Comparison of ENCODE assay signal across 16 cellular contexts in genomic region chr6:21829126-21829525, GRCh38.
DNase-seq lines count a peak whose midpoint lies in the region; ATAC-seq, FAIRE-seq and TF ChIP-seq lines count a peak whose summit lies in the region.
"Had no signal": no experiment of that assay in that cellular context is flagged by ENCODE, and none has a peak within 500 bp of the region (broad histone marks: within the 10 kb centered on the region; RNA-seq: fewer than 3 reads in every experiment).

No MANE protein-coding gene starts in this region.

- TF ChIP-seq CTCF in WTC11 (IDR thresholded peaks at IDR 0.05), result no peak
- no peak for TF ChIP-seq CTCF in esophagus squamous epithelium (IDR thresholded peaks at IDR 0.05)
- TF ChIP-seq CTCF in nephron (IDR thresholded peaks at IDR 0.05; ENCODE audit: unreplicated experiment in 3 of 3), result no peak

- no peak for FAIRE-seq in HTR-8/SVneo (lab: Jason Lieb, UNC)
- FAIRE-seq: A549, GM19239 had no signal

- no peaks in the 10 kb centered on the region for H3K4me1 ChIP-seq in esophagus squamous epithelium
- H3K4me1 ChIP-seq: BE2C had no signal

- H3K9me3 Mint-ChIP-seq in WTC11 (no peaks in the 10 kb centered on the region), nephron (no peaks in the 10 kb centered on the region)
- H3K9me3 Mint-ChIP-seq: CD8-positive, alpha-beta T cell; HFFc6 had no signal

- CTCF ChIA-PET in WTC11 (lab: Charles Lee), result interaction anchor here (0.8 to 1.0 kb wide), 2 partner anchors 16 to 55 kb away, joined by 3 to 5 read pairs; no protein-coding TSS in a partner anchor

- peak overlapping the region; percentile 87 for H3K27ac Mint-ChIP-seq in WTC11
- peak overlapping the region; percentile 42 to 62 (median 50) for H3K27ac Mint-ChIP-seq in nephron
- H3K27ac Mint-ChIP-seq: CD14-positive monocyte; CD8-positive, alpha-beta T cell; HFFc6 had no signal

- intact Hi-C loops in esophagus squamous epithelium (cut with DNase I), result no loop called here

- H3K9me3 ChIP-seq in esophagus squamous epithelium, result no peaks in the 10 kb centered on the region
- H3K9me3 ChIP-seq: A549, BE2C had no signal

- no peak for ATAC-seq in WTC11
- ATAC-seq in GM19463 (IDR thresholded peaks at IDR 0.05; ENCODE audit: unreplicated experiment), result no peak
- ATAC-seq: CD8-positive, alpha-beta T cell had no signal

- no peaks in the 10 kb centered on the region for H3K36me3 ChIP-seq in esophagus squamous epithelium
- H3K36me3 ChIP-seq: BE2C had no signal

- POLR2A ChIA-PET in WTC11 (lab: Charles Lee), result no interaction called here

- DNase-seq in WTC11 (ENCODE audit: low spot score), result no peak
- DNase-seq in esophagus squamous epithelium (lab: John Stamatoyannopoulos, UW), result no peak
- no peak for DNase-seq in HTR-8/SVneo (ENCODE audit: insufficient read length, low spot score)
- no peak for DNase-seq in activated CD8-positive, alpha-beta memory T cell treated with anti-CD3 and anti-CD28 coated beads, Interleukin-2, amount 50 U/mL, for 4 hours
- DNase-seq in SKM-1 treated with dmso at 0.1 percent for 144 hours (lab: John Stamatoyannopoulos, UW; ENCODE audit: unreplicated experiment), result no peak
- DNase-seq: BE2C; CD8-positive, alpha-beta T cell; GF-D8; HCEC 1CT; HFFc6; IMR-90 had no signal

- 64 to 67% methylated on average over 3 of the region's 3 CpGs for WGBS in esophagus squamous epithelium, 2 donors

- H3K27me3 Mint-ChIP-seq in WTC11 (ENCODE audit: low read depth), result no peaks in the 10 kb centered on the region
- H3K27me3 Mint-ChIP-seq in nephron (ENCODE audit: low read depth), result no peaks in the 10 kb centered on the region

- no peak overlapping the region for H3K4me3 ChIP-seq in esophagus squamous epithelium
- H3K4me3 ChIP-seq: A549 had no signal

- H3K4me3 Mint-ChIP-seq in WTC11 (no peak overlapping the region), nephron (no peak overlapping the region)
- H3K4me3 Mint-ChIP-seq: CD14-positive monocyte; CD8-positive, alpha-beta T cell; HFFc6 had no signal

- TF ChIP-seq POLR2A in esophagus squamous epithelium (IDR thresholded peaks at IDR 0.05), result no peak

- peaks cover 77% of the 10 kb centered on the region for H3K4me1 Mint-ChIP-seq in WTC11
- H3K4me1 Mint-ChIP-seq in nephron, result peaks cover 69% of the 10 kb centered on the region

- H3K36me3 Mint-ChIP-seq in WTC11 (no peaks in the 10 kb centered on the region), nephron (ENCODE audit: low read depth) (peaks cover 5% of the 10 kb centered on the region)
- H3K36me3 Mint-ChIP-seq: CD14-positive monocyte; CD8-positive, alpha-beta T cell had no signal

- peak overlapping the region in 3 of 4 donors; percentile 38 to 72 (median 70) for H3K27ac ChIP-seq in esophagus squamous epithelium
- H3K27ac ChIP-seq: A549 had no signal

- H3K27me3 ChIP-seq in esophagus squamous epithelium, result no peaks in the 10 kb centered on the region
- H3K27me3 ChIP-seq: BE2C had no signal

TF ChIP-seq in WTC11, 78 proteins besides CTCF, POLR2A, EP300 and RAD21 (continues in another document):
- TF ChIP-seq, protein P1, sequence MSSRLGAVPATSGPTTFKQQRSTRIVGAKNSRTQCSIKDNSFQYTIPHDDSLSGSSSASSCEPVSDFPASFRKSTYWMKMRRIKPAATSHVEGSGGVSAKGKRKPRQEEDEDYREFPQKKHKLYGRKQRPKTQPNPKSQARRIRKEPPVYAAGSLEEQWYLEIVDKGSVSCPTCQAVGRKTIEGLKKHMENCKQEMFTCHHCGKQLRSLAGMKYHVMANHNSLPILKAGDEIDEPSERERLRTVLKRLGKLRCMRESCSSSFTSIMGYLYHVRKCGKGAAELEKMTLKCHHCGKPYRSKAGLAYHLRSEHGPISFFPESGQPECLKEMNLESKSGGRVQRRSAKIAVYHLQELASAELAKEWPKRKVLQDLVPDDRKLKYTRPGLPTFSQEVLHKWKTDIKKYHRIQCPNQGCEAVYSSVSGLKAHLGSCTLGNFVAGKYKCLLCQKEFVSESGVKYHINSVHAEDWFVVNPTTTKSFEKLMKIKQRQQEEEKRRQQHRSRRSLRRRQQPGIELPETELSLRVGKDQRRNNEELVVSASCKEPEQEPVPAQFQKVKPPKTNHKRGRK (CRISPR knock-in tag; IDR thresholded peaks at IDR 0.05; ENCODE audit: borderline replicate concordance), result no peak
- TF ChIP-seq, protein P2, sequence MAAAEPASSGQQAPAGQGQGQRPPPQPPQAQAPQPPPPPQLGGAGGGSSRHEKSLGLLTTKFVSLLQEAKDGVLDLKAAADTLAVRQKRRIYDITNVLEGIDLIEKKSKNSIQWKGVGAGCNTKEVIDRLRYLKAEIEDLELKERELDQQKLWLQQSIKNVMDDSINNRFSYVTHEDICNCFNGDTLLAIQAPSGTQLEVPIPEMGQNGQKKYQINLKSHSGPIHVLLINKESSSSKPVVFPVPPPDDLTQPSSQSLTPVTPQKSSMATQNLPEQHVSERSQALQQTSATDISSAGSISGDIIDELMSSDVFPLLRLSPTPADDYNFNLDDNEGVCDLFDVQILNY (CRISPR knock-in tag; IDR thresholded peaks at IDR 0.05), result no peak
- TF ChIP-seq SMAD3 (CRISPR knock-in tag; IDR thresholded peaks at IDR 0.05; ENCODE audit: borderline replicate concordance) (no peak), ERG (CRISPR knock-in tag; IDR thresholded peaks at IDR 0.05) (no peak), CBFB (CRISPR knock-in tag; IDR thresholded peaks at IDR 0.05; ENCODE audit: low read depth) (no peak), TEAD4 (CRISPR knock-in tag; IDR thresholded peaks at IDR 0.05) (no peak)
- TF ChIP-seq, protein P3, sequence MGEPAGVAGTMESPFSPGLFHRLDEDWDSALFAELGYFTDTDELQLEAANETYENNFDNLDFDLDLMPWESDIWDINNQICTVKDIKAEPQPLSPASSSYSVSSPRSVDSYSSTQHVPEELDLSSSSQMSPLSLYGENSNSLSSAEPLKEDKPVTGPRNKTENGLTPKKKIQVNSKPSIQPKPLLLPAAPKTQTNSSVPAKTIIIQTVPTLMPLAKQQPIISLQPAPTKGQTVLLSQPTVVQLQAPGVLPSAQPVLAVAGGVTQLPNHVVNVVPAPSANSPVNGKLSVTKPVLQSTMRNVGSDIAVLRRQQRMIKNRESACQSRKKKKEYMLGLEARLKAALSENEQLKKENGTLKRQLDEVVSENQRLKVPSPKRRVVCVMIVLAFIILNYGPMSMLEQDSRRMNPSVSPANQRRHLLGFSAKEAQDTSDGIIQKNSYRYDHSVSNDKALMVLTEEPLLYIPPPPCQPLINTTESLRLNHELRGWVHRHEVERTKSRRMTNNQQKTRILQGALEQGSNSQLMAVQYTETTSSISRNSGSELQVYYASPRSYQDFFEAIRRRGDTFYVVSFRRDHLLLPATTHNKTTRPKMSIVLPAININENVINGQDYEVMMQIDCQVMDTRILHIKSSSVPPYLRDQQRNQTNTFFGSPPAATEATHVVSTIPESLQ (CRISPR knock-in tag; IDR thresholded peaks at IDR 0.05), result no peak
- TF ChIP-seq, protein P4, sequence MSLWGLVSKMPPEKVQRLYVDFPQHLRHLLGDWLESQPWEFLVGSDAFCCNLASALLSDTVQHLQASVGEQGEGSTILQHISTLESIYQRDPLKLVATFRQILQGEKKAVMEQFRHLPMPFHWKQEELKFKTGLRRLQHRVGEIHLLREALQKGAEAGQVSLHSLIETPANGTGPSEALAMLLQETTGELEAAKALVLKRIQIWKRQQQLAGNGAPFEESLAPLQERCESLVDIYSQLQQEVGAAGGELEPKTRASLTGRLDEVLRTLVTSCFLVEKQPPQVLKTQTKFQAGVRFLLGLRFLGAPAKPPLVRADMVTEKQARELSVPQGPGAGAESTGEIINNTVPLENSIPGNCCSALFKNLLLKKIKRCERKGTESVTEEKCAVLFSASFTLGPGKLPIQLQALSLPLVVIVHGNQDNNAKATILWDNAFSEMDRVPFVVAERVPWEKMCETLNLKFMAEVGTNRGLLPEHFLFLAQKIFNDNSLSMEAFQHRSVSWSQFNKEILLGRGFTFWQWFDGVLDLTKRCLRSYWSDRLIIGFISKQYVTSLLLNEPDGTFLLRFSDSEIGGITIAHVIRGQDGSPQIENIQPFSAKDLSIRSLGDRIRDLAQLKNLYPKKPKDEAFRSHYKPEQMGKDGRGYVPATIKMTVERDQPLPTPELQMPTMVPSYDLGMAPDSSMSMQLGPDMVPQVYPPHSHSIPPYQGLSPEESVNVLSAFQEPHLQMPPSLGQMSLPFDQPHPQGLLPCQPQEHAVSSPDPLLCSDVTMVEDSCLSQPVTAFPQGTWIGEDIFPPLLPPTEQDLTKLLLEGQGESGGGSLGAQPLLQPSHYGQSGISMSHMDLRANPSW (CRISPR knock-in tag; conservative IDR thresholded peaks at IDR 0.05; ENCODE audit: low read depth), result no peak
- TF ChIP-seq, protein P5, sequence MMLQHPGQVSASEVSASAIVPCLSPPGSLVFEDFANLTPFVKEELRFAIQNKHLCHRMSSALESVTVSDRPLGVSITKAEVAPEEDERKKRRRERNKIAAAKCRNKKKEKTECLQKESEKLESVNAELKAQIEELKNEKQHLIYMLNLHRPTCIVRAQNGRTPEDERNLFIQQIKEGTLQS (CRISPR knock-in tag; conservative IDR thresholded peaks at IDR 0.05), result no peak
- TF ChIP-seq, protein P6, sequence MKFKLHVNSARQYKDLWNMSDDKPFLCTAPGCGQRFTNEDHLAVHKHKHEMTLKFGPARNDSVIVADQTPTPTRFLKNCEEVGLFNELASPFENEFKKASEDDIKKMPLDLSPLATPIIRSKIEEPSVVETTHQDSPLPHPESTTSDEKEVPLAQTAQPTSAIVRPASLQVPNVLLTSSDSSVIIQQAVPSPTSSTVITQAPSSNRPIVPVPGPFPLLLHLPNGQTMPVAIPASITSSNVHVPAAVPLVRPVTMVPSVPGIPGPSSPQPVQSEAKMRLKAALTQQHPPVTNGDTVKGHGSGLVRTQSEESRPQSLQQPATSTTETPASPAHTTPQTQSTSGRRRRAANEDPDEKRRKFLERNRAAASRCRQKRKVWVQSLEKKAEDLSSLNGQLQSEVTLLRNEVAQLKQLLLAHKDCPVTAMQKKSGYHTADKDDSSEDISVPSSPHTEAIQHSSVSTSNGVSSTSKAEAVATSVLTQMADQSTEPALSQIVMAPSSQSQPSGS (CRISPR knock-in tag; IDR thresholded peaks at IDR 0.05; ENCODE audit: borderline replicate concordance, low read depth), result no peak
